Comparison of ENCODE assay signal across 9 cellular contexts in the genomic region with DNA sequence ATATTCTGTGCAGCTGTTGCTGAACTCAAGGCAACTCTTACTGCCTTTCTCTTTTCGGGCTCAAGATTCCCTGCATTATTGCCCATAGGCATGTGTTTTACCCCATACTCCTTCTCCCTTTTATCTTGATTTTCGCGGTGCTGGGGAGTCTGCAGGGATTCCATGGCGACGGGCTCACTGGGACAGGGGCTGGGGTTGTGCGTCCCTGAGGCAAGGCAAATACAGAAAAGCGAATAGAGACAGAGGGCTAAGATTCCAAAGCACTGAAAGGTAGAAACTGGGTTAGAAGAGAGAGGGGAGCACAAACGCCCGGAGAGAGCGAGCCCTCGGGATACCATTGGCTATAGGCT. TPM values are rescaled to one million over a fixed set of nuclear protein-coding genes. Genes with fewer than 3 reads are reported as not detected.
DNase-seq lines count a peak whose midpoint lies in the region; ATAC-seq, FAIRE-seq and TF ChIP-seq lines count a peak whose summit lies in the region.
"Had no signal": no experiment of that assay in that cellular context is flagged by ENCODE, and none has a peak within 500 bp of the region (broad histone marks: within the 10 kb centered on the region; RNA-seq: fewer than 3 reads in every experiment).

No MANE protein-coding gene starts in this region.

- CTCF ChIA-PET in GM12878 (lab: Yijun Ruan, JAX): no interaction called here

- peak overlapping the region; percentile 97 for H3K4me3 ChIP-seq in GM12878
- peak overlapping the region; percentile 94 for H3K4me3 ChIP-seq in lung
- H3K4me3 ChIP-seq in vagina: peak overlapping the region; percentile 77 to 92

- POLR2A ChIA-PET in GM12878 (lab: Charles Lee): no interaction called here

- peak overlapping the region; percentile 99 for H3K4me2 ChIP-seq in GM12878 (ENCODE audit: control insufficient read depth, insufficient read depth)

- H3K27ac ChIP-seq in GM12878 (ENCODE audit: control insufficient read depth, insufficient read depth) (no peak overlapping the region), lung (ENCODE audit: low read depth in 1 of 2, low read length in 1 of 2) (peak overlapping the region; percentile 95 to 99), vagina (peak overlapping the region; percentile 93)

- in situ Hi-C loops in GM12878 (cut with MboI): no loop called here

- DNase-seq in NCI-H345 (lab: John Stamatoyannopoulos, UW): peak; percentile 5
- DNase-seq in NCI-H345 treated with DMSO at 0.1 percent for 48 hours (lab: John Stamatoyannopoulos, UW; ENCODE audit: unreplicated experiment): no peak
- no peak for DNase-seq in GM12878 (ENCODE audit: low read depth, low spot score)
- no peak for DNase-seq in lung (ENCODE audit: low spot score)
- no peak for DNase-seq in vagina (ENCODE audit: extremely low spot score in 2 of 2)
- DNase-seq in stimulated activated CD4-positive, alpha-beta T cell treated with anti-CD3 and anti-CD28 coated beads, Interleukin-4, amount 100 ng/mL, for 4 hours: no peak
- no peak for DNase-seq in AML-193 (lab: John Stamatoyannopoulos, UW)

- peaks cover 5% of the 10 kb centered on the region for H3K4me1 ChIP-seq in GM12878 (ENCODE audit: control insufficient read depth, insufficient read depth, low read length)
- H3K4me1 ChIP-seq in lung (ENCODE audit: control insufficient read depth in 2 of 2, insufficient read depth in 2 of 2, low read length in 2 of 2): peaks cover 0 to 3% of the 10 kb centered on the region in 2 donors
- peaks cover 36% of the 10 kb centered on the region for H3K4me1 ChIP-seq in vagina

- H3K27me3 ChIP-seq in GM12878 (replicated peaks in 1 of 2; ENCODE audit: control insufficient read depth in 2 of 2, insufficient read depth in 2 of 2, low read length in 1 of 2) (no peaks in the 10 kb centered on the region), lung (ENCODE audit: control insufficient read depth, insufficient read depth) (no peaks in the 10 kb centered on the region), vagina (no peaks in the 10 kb centered on the region)

- 0% methylated on average over 11 of the region's 11 CpGs for WGBS in GM12878 (ENCODE audit: insufficient coverage, insufficient replicate concordance, low lambda C conversion rate, missing lambda C conversion rate)
- 1 to 3% methylated on average over 11 of the region's 11 CpGs for WGBS in lung, 2 donors

- SMC1A ChIA-PET in GM12878 (lab: Charles Lee; ENCODE audit: uncharacterized antibody, unreplicated experiment): no interaction called here

- TF ChIP-seq CTCF in GM12878 (IDR thresholded peaks at IDR 0.05 in 2 of 3, conservative IDR thresholded peaks at IDR 0.05 in 1 of 3; ENCODE audit: control insufficient read depth in 2 of 3, extremely low read depth in 1 of 3, insufficient read depth in 1 of 3, low read depth in 3 of 3, low read length in 3 of 3) (0 out of 6 replicates have a peak, but pooled peaks of 1 of the 3 experiments have one; percentile 5), lung (IDR thresholded peaks at IDR 0.05; ENCODE audit: control extremely low read depth, extremely low read depth) (no peak), vagina (IDR thresholded peaks at IDR 0.05) (no peak)

- H3K9me3 ChIP-seq in GM12878 (replicated peaks; ENCODE audit: control insufficient read depth, insufficient read depth, low read length) (no peaks in the 10 kb centered on the region), lung (ENCODE audit: control insufficient read depth in 2 of 2, insufficient read depth in 1 of 2, low read length in 1 of 2) (no peaks in the 10 kb centered on the region), vagina (no peaks in the 10 kb centered on the region)

- no peaks in the 10 kb centered on the region; the same call in 1 of the 2 replicates for H4K20me1 ChIP-seq in GM12878 (ENCODE audit: control insufficient read depth, insufficient read depth)

- TF ChIP-seq POLR2A in GM12878 (IDR thresholded peaks at IDR 0.05; ENCODE audit: low read depth, low read length): no peak
- TF ChIP-seq POLR2A in vagina (IDR thresholded peaks at IDR 0.05): no peak

- no peak for TF ChIP-seq RAD21 in GM12878 (IDR thresholded peaks at IDR 0.05; ENCODE audit: insufficient read depth, low read depth, low read length)

- no peak for FAIRE-seq in GM12878 (lab: Jason Lieb, UNC)
- FAIRE-seq: endometrium had no signal

- H3K9ac ChIP-seq in GM12878 (ENCODE audit: control insufficient read depth, insufficient read depth, low read length): peak overlapping the region; percentile 82; the same call in 1 of the 2 replicates

- peak; percentile 14 for ATAC-seq in HG03196 (IDR thresholded peaks at IDR 0.05; ENCODE audit: unreplicated experiment)
- ATAC-seq in GM12878: no peak; the same call in 2 of the 3 replicates
- peak; percentile 3 for ATAC-seq in lung (ENCODE audit: insufficient read depth, low FRiP score)

- BruUV-seq in GM12878 (replicated peaks; lab: Mats Ljungman, UMichigan): TSS peak; percentile 73

- peaks cover 33% of the 10 kb centered on the region for H3K79me2 ChIP-seq in GM12878 (ENCODE audit: control insufficient read depth, insufficient read depth, low read length)

- RAD21 ChIA-PET in GM12878 (lab: Charles Lee; ENCODE audit: unreplicated experiment): no interaction called here

- H2AFZ ChIP-seq in GM12878 (ENCODE audit: control insufficient read depth, low read depth, low read length): peak overlapping the region; percentile 94

- TF ChIP-seq EP300 in GM12878 (IDR thresholded peaks at IDR 0.05; ENCODE audit: borderline replicate concordance in 1 of 2, control insufficient read depth in 1 of 2, low read depth in 2 of 2, low read length in 2 of 2): no peak

- intact Hi-C loops in GM12878 (cut with micrococcal nuclease; ENCODE audit: unreplicated experiment): no loop called here
- intact Hi-C loops in vagina (cut with DNase I): loop anchor here (10.0 kb wide), 1 partner anchor 142 kb away; a partner anchor contains a TSS

- H3K36me3 ChIP-seq in GM12878 (ENCODE audit: control insufficient read depth in 2 of 2, insufficient read depth in 2 of 2, low read length in 1 of 2) (0 out of 4 replicates have a peak, but pooled peaks cover 0 to 5% of the 10 kb centered on the region in 2 experiments), lung (ENCODE audit: control insufficient read depth in 2 of 2, insufficient read depth in 2 of 2, low read length in 2 of 2) (peaks cover 0 to 5% of the 10 kb centered on the region in 2 donors), vagina (peaks cover 0 to 8% of the 10 kb centered on the region in 2 donors)

RNA-seq across cellular contexts. Expression of a gene that starts 0.5 kb away (rescaled TPM):
- 15.3 and 15.6 TPM in 2 replicates for total RNA-seq in GM12878 (2013; cell fraction: nucleolus; rRNA removed)
- total RNA-seq in GM12878 (2014; rRNA removed): 12.8 and 13.0 TPM in 2 replicates
- total RNA-seq in GM12878 (2014; rRNA removed; fragmentation: Illumina TruSeq; extraction: Trizol): 19.0 and 21.4 TPM in 2 replicates
- total RNA-seq in GM12878 (2021): 18.5 and 19.0 TPM in 2 replicates
- 17.3 TPM for polyA plus RNA-seq in GM12878 (2011; ENCODE audit: low read depth)
- 26.6 and 26.7 TPM in 2 replicates for polyA plus RNA-seq in GM12878 (2011; rRNA removed)
- polyA plus RNA-seq in GM12878 (2011; cell fraction: cytosol; rRNA removed): 25.3 and 26.2 TPM in 2 replicates
- 14.4 and 17.7 TPM in 2 replicates for polyA plus RNA-seq in GM12878 (2011; cell fraction: nucleus; rRNA removed)
- 13.6 and 18.8 TPM in 2 replicates for polyA plus RNA-seq in GM12878 (2012)
- 40.9 and 48.9 TPM in 2 replicates for polyA plus RNA-seq in GM12878 (2014; fragmentation: Illumina TruSeq; extraction: Trizol)
- 10 to 100 TPM; 27.7 to 38.4 TPM for polyA plus RNA-seq in GM12878 (2014; fragmentation: Nextera tagmentation; extraction: Ambion mirVana)
- polyA plus RNA-seq in GM12878 (2014; rRNA removed): 17.0 and 24.0 TPM in 2 replicates
- 10 to 100 TPM; 32.0 to 32.4 TPM for polyA plus RNA-seq in GM12878 (2016; fragmentation: Nextera tagmentation; extraction: Ambion mirVana)
- polyA minus RNA-seq in GM12878 (2011; rRNA and poly(A)+ RNA removed): 16.6 and 17.0 TPM in 2 replicates
- polyA minus RNA-seq in GM12878 (2011; cell fraction: cytosol; rRNA and poly(A)+ RNA removed): 8.0 and 9.0 TPM in 2 replicates
- polyA minus RNA-seq in GM12878 (2011; cell fraction: nucleus; rRNA and poly(A)+ RNA removed): 7.3 and 12.0 TPM in 2 replicates
- 10 to 100 TPM; 10.2 to 17.0 TPM for total RNA-seq in lung
- 10 to 100 TPM; 19.3 to 25.5 TPM for polyA plus RNA-seq in lung
- 14.2 TPM for total RNA-seq in vagina

RNA-seq across cellular contexts. Expression of a gene that starts 8.1 kb away (rescaled TPM):
- 0.31 and 0.39 TPM in 2 replicates for total RNA-seq in GM12878 (2013; cell fraction: nucleolus; rRNA removed)
- total RNA-seq in GM12878 (2014; rRNA removed) (0.16 and 0.68 TPM in 2 replicates), GM12878 (2014; rRNA removed; fragmentation: Illumina TruSeq; extraction: Trizol) (0.36 and 0.37 TPM in 2 replicates), GM12878 (2021) (0.27 and 0.74 TPM in 2 replicates), lung (1 to 10 TPM; 1.9 to 4.0 TPM), vagina (not detected)
- polyA plus RNA-seq in GM12878 (2011; ENCODE audit: low read depth): 0.42 TPM
- polyA plus RNA-seq in GM12878 (2011; rRNA removed) (0.39 and 0.46 TPM in 2 replicates), GM12878 (2014; fragmentation: Illumina TruSeq; extraction: Trizol) (0.25 and 0.33 TPM in 2 replicates), GM12878 (2014; fragmentation: Nextera tagmentation; extraction: Ambion mirVana) (under 1 TPM; 0.04 to 0.37 TPM), GM12878 (2014; rRNA removed) (0.28 and 0.35 TPM in 2 replicates), GM12878 (2016; fragmentation: Nextera tagmentation; extraction: Ambion mirVana) (under 1 TPM; 0.24 to 0.42 TPM), lung (under 1 TPM; 0.19 to 0.35 TPM)
- 0.25 and 0.30 TPM in 2 replicates for polyA plus RNA-seq in GM12878 (2011; cell fraction: cytosol; rRNA removed)
- 0.13 TPM in 1 of 2 replicates, not detected in the other for polyA plus RNA-seq in GM12878 (2011; cell fraction: nucleus; rRNA removed)
- 0.24 and 0.35 TPM in 2 replicates for polyA plus RNA-seq in GM12878 (2012)
- polyA minus RNA-seq in GM12878 (2011; rRNA and poly(A)+ RNA removed): 0.15 and 0.29 TPM in 2 replicates
- not detected in 2 replicates for polyA minus RNA-seq in GM12878 (2011; cell fraction: cytosol; rRNA and poly(A)+ RNA removed)
- not detected in 2 replicates for polyA minus RNA-seq in GM12878 (2011; cell fraction: nucleus; rRNA and poly(A)+ RNA removed)

RNA-seq across cellular contexts. Expression of a gene that starts 52.9 kb away (rescaled TPM):
- total RNA-seq in GM12878 (2013; cell fraction: nucleolus; rRNA removed): 0.78 TPM in 1 of 2 replicates, not detected in the other
- total RNA-seq in GM12878 (2014; rRNA removed): 0.49 and 0.85 TPM in 2 replicates
- 0.74 and 0.98 TPM in 2 replicates for total RNA-seq in GM12878 (2014; rRNA removed; fragmentation: Illumina TruSeq; extraction: Trizol)
- total RNA-seq in GM12878 (2021): 0.56 and 0.59 TPM in 2 replicates
- 0.71 TPM for polyA plus RNA-seq in GM12878 (2011; ENCODE audit: low read depth)
- polyA plus RNA-seq in GM12878 (2011; rRNA removed): 1.4 and 2.0 TPM in 2 replicates
- polyA plus RNA-seq in GM12878 (2011; cell fraction: cytosol; rRNA removed): 0.79 and 0.95 TPM in 2 replicates
- polyA plus RNA-seq in GM12878 (2011; cell fraction: nucleus; rRNA removed): 0.31 and 0.38 TPM in 2 replicates
- polyA plus RNA-seq in GM12878 (2012): 0.70 and 0.76 TPM in 2 replicates
- polyA plus RNA-seq in GM12878 (2014; fragmentation: Illumina TruSeq; extraction: Trizol): 1.1 and 2.4 TPM in 2 replicates
- under 1 TPM; 0.10 to 0.44 TPM for polyA plus RNA-seq in GM12878 (2014; fragmentation: Nextera tagmentation; extraction: Ambion mirVana)
- polyA plus RNA-seq in GM12878 (2014; rRNA removed): 0.38 and 0.52 TPM in 2 replicates
- polyA plus RNA-seq in GM12878 (2016; fragmentation: Nextera tagmentation; extraction: Ambion mirVana): under 1 TPM in 1 of 2 experiments, not detected in 1; 0.19 TPM
- 0.37 and 0.88 TPM in 2 replicates for polyA minus RNA-seq in GM12878 (2011; rRNA and poly(A)+ RNA removed)
- not detected in 2 replicates for polyA minus RNA-seq in GM12878 (2011; cell fraction: cytosol; rRNA and poly(A)+ RNA removed)
- 0.60 TPM in 1 of 2 replicates, not detected in the other for polyA minus RNA-seq in GM12878 (2011; cell fraction: nucleus; rRNA and poly(A)+ RNA removed)
- 1 to 10 TPM in 1 of 2 donors, not detected in 1; 4.6 TPM for total RNA-seq in lung
- polyA plus RNA-seq in lung: 10 to 100 TPM in 1 of 2 donors, under 1 TPM in 1; 0.49 to 20.6 TPM
- total RNA-seq in vagina: 4.9 TPM
